Comparison of ENCODE assay signal across 7 cellular contexts in the genomic region with DNA sequence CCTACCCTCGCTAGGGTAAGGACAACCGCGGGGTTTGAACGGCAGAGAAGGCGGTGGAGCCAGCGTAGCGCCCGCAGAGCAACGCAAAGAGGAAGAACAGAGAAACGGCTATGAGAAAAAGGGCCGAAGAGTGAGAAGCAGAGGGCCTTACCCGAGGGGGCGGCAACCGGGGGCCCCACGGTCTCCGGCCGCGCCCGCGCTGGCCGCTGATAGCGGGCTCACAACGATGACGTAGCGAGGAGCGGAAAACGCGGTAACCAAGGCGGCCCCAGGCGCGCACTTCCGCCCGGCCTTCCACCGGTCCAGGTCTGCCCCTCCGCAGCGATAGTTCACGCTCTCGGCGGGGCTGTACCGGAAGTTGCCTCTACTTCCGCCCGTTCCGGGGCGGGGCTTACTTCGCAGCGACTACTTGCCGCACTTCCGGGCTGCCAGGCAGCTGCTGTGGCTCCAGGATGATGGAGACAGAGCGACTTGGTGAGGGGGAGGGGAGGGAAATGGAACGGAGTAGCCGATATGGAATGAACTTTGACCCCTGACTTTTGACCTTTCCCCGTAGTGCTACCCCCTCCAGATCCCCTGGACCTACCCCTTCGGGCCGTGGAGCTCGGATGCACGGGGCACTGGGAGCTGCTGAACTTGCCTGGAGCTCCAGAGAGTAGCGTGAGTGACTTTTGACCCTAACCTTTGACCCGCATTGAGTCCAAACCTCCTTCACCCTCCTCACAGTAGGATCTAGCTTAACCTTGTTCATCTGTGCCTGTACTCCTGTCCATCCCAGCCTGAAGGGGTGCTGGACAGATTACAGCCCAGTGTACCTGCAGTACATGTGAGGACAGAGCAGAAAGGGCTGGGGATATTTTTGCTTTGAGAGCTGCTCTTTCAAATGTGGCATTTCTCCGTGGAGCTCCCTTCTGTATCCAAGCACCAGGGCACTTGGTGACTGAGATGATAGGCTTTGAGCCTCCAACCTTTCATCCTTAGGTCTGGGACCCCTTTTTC. TPM values are rescaled to one million over a fixed set of nuclear protein-coding genes. Genes with fewer than 3 reads are reported as not detected.
DNase-seq lines count a peak whose midpoint lies in the region; ATAC-seq and TF ChIP-seq lines count a peak whose summit lies in the region.

A gene with protein sequence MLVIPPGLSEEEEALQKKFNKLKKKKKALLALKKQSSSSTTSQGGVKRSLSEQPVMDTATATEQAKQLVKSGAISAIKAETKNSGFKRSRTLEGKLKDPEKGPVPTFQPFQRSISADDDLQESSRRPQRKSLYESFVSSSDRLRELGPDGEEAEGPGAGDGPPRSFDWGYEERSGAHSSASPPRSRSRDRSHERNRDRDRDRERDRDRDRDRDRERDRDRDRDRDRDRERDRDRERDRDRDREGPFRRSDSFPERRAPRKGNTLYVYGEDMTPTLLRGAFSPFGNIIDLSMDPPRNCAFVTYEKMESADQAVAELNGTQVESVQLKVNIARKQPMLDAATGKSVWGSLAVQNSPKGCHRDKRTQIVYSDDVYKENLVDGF (minus strand): TSS at position 231 of the 999 bp plus-strand sequence. CDS start 525 bp downstream, outside the sequence.
Gene SKIC2 (plus strand): TSS at position 435 of the 999 bp plus-strand sequence. CDS start 18 bp downstream, at position 453.

- 2% methylated on average over 59 of the region's 59 CpGs for WGBS in hepatocyte (ENCODE audit: low lambda C conversion rate, missing lambda C conversion rate)

- no peak for TF ChIP-seq CTCF in hepatocyte (IDR thresholded peaks at IDR 0.05; ENCODE audit: poor library complexity)

- H3K9me2 ChIP-seq in hepatocyte (replicated peaks; ENCODE audit: insufficient read depth), result no peaks in the 10 kb centered on the region

- ATAC-seq in GM18508 (IDR thresholded peaks at IDR 0.05; ENCODE audit: insufficient read depth, unreplicated experiment) (peak; percentile 83), HG03025 (IDR thresholded peaks at IDR 0.05; ENCODE audit: low FRiP score, unreplicated experiment) (peak; percentile 89)

- peak within 1 kb of the TSS; percentile 85 for H3K4me3 ChIP-seq in hepatocyte

- no peaks in the 10 kb centered on the region for H4K20me1 ChIP-seq in hepatocyte (ENCODE audit: insufficient read depth, poor library complexity, severe bottlenecking)

- peak within 1 kb of the TSS; percentile 91 for H3K27ac ChIP-seq in hepatocyte

- H3K4me2 ChIP-seq in hepatocyte, result peak within 1 kb of the TSS; percentile 98

- H3K4me1 ChIP-seq in hepatocyte (ENCODE audit: insufficient read depth), result peaks cover 11% of the 10 kb centered on the region

- peaks cover 38% of the 10 kb centered on the region for H3K79me2 ChIP-seq in hepatocyte

- no peaks in the 10 kb centered on the region for H3K36me3 ChIP-seq in hepatocyte (replicated peaks; ENCODE audit: insufficient read depth, low read depth)

- peak within 1 kb of the TSS; percentile 79 for H2AFZ ChIP-seq in hepatocyte

- H3K9me3 ChIP-seq in hepatocyte (ENCODE audit: low read depth), result no peaks in the 10 kb centered on the region

- DNase-seq in NCI-H2081 (lab: John Stamatoyannopoulos, UW) (peak; percentile 97 to 98), T1000 (lab: John Stamatoyannopoulos, UW) (peak; percentile 97), astrocyte of the hippocampus (ENCODE audit: low read depth, low spot score) (peak; percentile 99), hepatocyte (ENCODE audit: low spot score) (peak; percentile 99), retina (peak; percentile 98)

- no peaks in the 10 kb centered on the region for H3K27me3 ChIP-seq in hepatocyte

RNA-seq across cellular contexts. Expression of the first gene that starts in this region (rescaled TPM):
- 70.1 and 78.2 TPM in 2 replicates for total RNA-seq in hepatocyte
- 78.7 and 86.9 TPM in 2 replicates for polyA plus RNA-seq in hepatocyte

RNA-seq across cellular contexts. Expression of gene SKIC2, which starts in this region (rescaled TPM):
- 34.2 and 53.2 TPM in 2 replicates for total RNA-seq in hepatocyte
- polyA plus RNA-seq in hepatocyte, result 61.7 and 64.3 TPM in 2 replicates

Comparison
In these comparisons a context has a peak if more than half of its experiments do, and no peak if none do; other contexts are left out.
1. Peak in every context shown above with its lines: DNase-seq, ATAC-seq, H3K4me3 ChIP-seq and H3K27ac ChIP-seq.